In genomic region chr17:9850151-9850550, GRCh38 we compare ENCODE assay signal across 23 cellular contexts. TPM values are rescaled to one million over a fixed set of nuclear protein-coding genes. Genes with fewer than 3 reads are reported as not detected.
"Had no signal": no experiment of that assay in that cellular context is flagged by ENCODE, and none has a peak within 500 bp of the region (broad histone marks: within the 10 kb centered on the region; RNA-seq: fewer than 3 reads in every experiment).

No MANE protein-coding gene starts in this region.

- FAIRE-seq: RCC 7860 had no signal

- H3K27me3 ChIP-seq: MG63, SJSA1 had no signal

- H3K27ac ChIP-seq: SJSA1, SK-N-MC had no signal

- H3K9me3 ChIP-seq: MG63, SJSA1 had no signal

- H3K4me1 ChIP-seq: SJSA1 had no signal

- H3K4me3 ChIP-seq: MG63, SJSA1, SK-N-MC had no signal

- H3K36me3 ChIP-seq: MG63, SJSA1 had no signal

- DNase-seq: IMR-90, Karpas-422, KG1, MG63, NCI-H1092, NCI-H1105 treated with DMSO at 0.1 percent for 48 hours, NCI-H1417 treated with DMSO at 0.1 percent for 48 hours, NCI-H146, NCI-H1694 treated with DMSO at 0.1 percent for 48 hours, NCI-H1930, NCI-H2081, NCI-H2107, NCI-H345, NCI-H446 treated with DMSO at 0.1 percent for 48 hours, NCI-H510A treated with DMSO at 0.1 percent for 48 hours, NCI-H526, Right ventricle myocardium superior, RPMI8226, SIG-M5 had no signal

RNA-seq across cellular contexts. Expression of gene GLP2R, which starts 24.4 kb away (rescaled TPM):
- total RNA-seq: HT-29, IMR-90 had no signal

RNA-seq across cellular contexts. Expression of gene GSG1L2, which starts 28.3 kb away (rescaled TPM):
- total RNA-seq: HT-29, IMR-90, Right ventricle myocardium superior, SJSA1 had no signal
- polyA plus RNA-seq: IMR-90 had no signal

RNA-seq across cellular contexts. Expression of gene RCVRN, which starts 54.9 kb away (rescaled TPM):
- total RNA-seq: HT-29, IMR-90, Right ventricle myocardium superior had no signal
- polyA plus RNA-seq: IMR-90 had no signal

RNA-seq across cellular contexts. Expression of gene DHRS7C, which starts 58.8 kb away (rescaled TPM):
- total RNA-seq: HT-29, IMR-90, SJSA1 had no signal
- polyA plus RNA-seq: IMR-90 had no signal
